Comparison of ENCODE assay signal across 8 cellular contexts in genomic region chr2:170928824-170929685, GRCh38. TPM values are rescaled to one million over a fixed set of nuclear protein-coding genes. Genes with fewer than 3 reads are reported as not detected.
DNase-seq lines count a peak whose midpoint lies in the region; ATAC-seq and TF ChIP-seq lines count a peak whose summit lies in the region.

TSS of gene GORASP2 (plus strand) at chr2:170929253. CDS start at chr2:170929341, 88 bp downstream.

- H3K27ac Mint-ChIP-seq in T-helper 17 cell: peak within 1 kb of the TSS; percentile 96

- H3K27me3 ChIP-seq in left ventricle myocardium inferior (ENCODE audit: low read depth) (no peaks in the 10 kb centered on the region), prostate gland (replicated peaks; ENCODE audit: insufficient read depth) (no peaks in the 10 kb centered on the region)

- TF ChIP-seq POLR2A in prostate gland (IDR thresholded peaks at IDR 0.05): peak; percentile 85

- peaks cover 30% of the 10 kb centered on the region for H3K4me1 Mint-ChIP-seq in T-helper 17 cell

- H3K36me3 ChIP-seq in left ventricle myocardium inferior (no peaks in the 10 kb centered on the region), prostate gland (no peaks in the 10 kb centered on the region), urinary bladder (ENCODE audit: insufficient read depth) (no peaks in the 10 kb centered on the region)

- peak within 1 kb of the TSS; percentile 95 for H3K4me3 Mint-ChIP-seq in T-helper 17 cell

- intact Hi-C loops in left ventricle myocardium inferior (cut with micrococcal nuclease): no loop called here
- intact Hi-C loops in prostate gland (cut with DNase I): no loop called here

- under 1% methylated on average over 69 of the region's 95 CpGs for WGBS in prostate gland
- under 1% methylated on average over 95 of the region's 95 CpGs for WGBS in urinary bladder

- peak; percentile 98 for TF ChIP-seq CTCF in left ventricle myocardium inferior (IDR thresholded peaks at IDR 0.05; ENCODE audit: borderline replicate concordance)
- TF ChIP-seq CTCF in prostate gland (IDR thresholded peaks at IDR 0.05): peak; percentile 91 to 99 (median 98)

- H3K36me3 Mint-ChIP-seq in T-helper 17 cell (ENCODE audit: low read depth): no peaks in the 10 kb centered on the region

- H3K27ac ChIP-seq in left ventricle myocardium inferior (replicated peaks): peak within 1 kb of the TSS; percentile 97
- peak within 1 kb of the TSS; percentile 89 to 92 for H3K27ac ChIP-seq in prostate gland
- H3K27ac ChIP-seq in urinary bladder (ENCODE audit: low read depth): peak within 1 kb of the TSS; percentile 93

- H3K9me3 ChIP-seq in T-helper 17 cell (ENCODE audit: control insufficient read depth, low read length, poor library complexity, severe bottlenecking) (no peaks in the 10 kb centered on the region), left ventricle myocardium inferior (replicated peaks) (no peaks in the 10 kb centered on the region), prostate gland (no peaks in the 10 kb centered on the region)

- H3K4me1 ChIP-seq in left ventricle myocardium inferior (peaks cover 52% of the 10 kb centered on the region), prostate gland (replicated peaks) (no peaks in the 10 kb centered on the region), urinary bladder (ENCODE audit: insufficient read depth) (no peaks in the 10 kb centered on the region)

- H3K4me3 ChIP-seq in left ventricle myocardium inferior: peak within 1 kb of the TSS; percentile 95
- peak within 1 kb of the TSS; percentile 66 to 94 for H3K4me3 ChIP-seq in prostate gland
- peak within 1 kb of the TSS; percentile 91 for H3K4me3 ChIP-seq in urinary bladder (ENCODE audit: low read depth, low read length)

- peak; percentile 99 for DNase-seq in NCI-H1694 treated with DMSO at 0.1 percent for 48 hours (lab: John Stamatoyannopoulos, UW)
- peak; percentile 94 to 98 (median 96) for DNase-seq in T-helper 17 cell
- peak; percentile 73 to 99 (median 96) for DNase-seq in amygdala (lab: John Stamatoyannopoulos, UW)
- peak; percentile 98 for DNase-seq in left ventricle myocardium inferior
- DNase-seq in prostate gland (ENCODE audit: low spot score): peak; percentile 99

- peak; percentile 92 for ATAC-seq in GM18498 (IDR thresholded peaks at IDR 0.05; ENCODE audit: unreplicated experiment)
- peak; percentile 90 for ATAC-seq in HG02938 (IDR thresholded peaks at IDR 0.05; ENCODE audit: unreplicated experiment)
- ATAC-seq in T-helper 17 cell: peak; percentile 90

- H3K27me3 Mint-ChIP-seq in T-helper 17 cell: no peaks in the 10 kb centered on the region

RNA-seq across cellular contexts. Expression of gene GORASP2, which starts in this region (rescaled TPM):
- 10 to 100 TPM; 80.5 to 89.4 TPM for total RNA-seq in T-helper 17 cell
- total RNA-seq in left ventricle myocardium inferior: 61.5 TPM
- 10 to 100 TPM; 67.6 to 81.1 TPM for total RNA-seq in prostate gland
- 35.5 TPM for total RNA-seq in urinary bladder
- 53.0 TPM for polyA plus RNA-seq in urinary bladder

Comparison
In these comparisons a context has a peak if more than half of its experiments do, and no peak if none do; other contexts are left out.
1. Peak in every context shown above with its lines: DNase-seq, ATAC-seq, H3K4me3 ChIP-seq and H3K27ac ChIP-seq.